In the genomic region with DNA sequence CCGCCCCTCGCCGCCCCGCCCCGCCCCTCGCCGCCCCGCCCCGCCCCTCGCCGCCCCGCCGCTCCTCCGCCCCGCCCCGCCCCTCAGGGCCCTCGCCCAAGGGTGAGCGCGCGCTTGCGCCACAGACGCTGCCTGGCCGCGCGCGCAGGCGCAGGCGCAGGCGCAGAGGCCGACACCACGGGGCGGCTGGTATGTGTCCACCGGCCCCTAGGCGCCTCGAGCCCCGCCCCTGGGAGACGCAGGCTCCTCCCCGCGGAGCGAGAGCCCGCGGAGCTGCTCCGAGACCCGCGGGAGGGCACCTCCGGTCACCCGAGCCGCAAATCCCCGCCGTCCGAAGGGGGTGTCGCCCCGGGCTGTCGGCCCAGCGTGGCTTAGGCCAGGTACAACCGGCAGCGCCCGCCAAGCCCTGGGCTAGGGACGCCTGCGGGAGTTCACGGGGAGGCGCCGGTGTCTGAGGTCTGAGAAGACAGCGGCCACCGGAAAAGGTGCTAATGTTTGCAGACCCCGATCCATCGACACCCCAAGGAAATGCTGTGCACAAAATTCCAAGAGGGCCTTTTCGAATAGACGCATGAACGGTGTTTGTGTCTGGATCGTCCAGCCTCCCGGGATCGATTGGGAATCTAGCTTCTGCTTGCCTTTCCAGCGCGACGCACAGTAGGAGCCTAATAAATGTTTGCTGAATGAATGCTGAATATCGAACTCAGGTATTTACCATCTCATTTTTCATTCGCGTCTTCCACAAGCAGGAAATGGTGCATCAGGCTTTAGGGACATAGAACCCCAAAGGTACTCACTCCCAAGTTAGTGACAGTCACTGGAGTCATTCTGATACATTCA, we compare ENCODE assay signal across 8 cellular contexts. TPM values are rescaled to one million over a fixed set of nuclear protein-coding genes. Genes with fewer than 3 reads are reported as not detected.
DNase-seq lines count a peak whose midpoint lies in the region; ATAC-seq and TF ChIP-seq lines count a peak whose summit lies in the region.

No MANE protein-coding gene starts in this region.

- H3K9me3 ChIP-seq in KOPT-K1 (ENCODE audit: insufficient read depth, low read length, poor library complexity, severe bottlenecking) (no peaks in the 10 kb centered on the region), RWPE2 (ENCODE audit: severe bottlenecking) (no peaks in the 10 kb centered on the region)

- no peak for TF ChIP-seq CTCF in RWPE2 (IDR thresholded peaks at IDR 0.05; ENCODE audit: poor library complexity, severe bottlenecking)
- TF ChIP-seq CTCF in fibroblast of villous mesenchyme (IDR thresholded peaks at IDR 0.05; ENCODE audit: insufficient read depth, low read depth, low read length) = no peak
- no peak for TF ChIP-seq CTCF in neural crest cell (conservative IDR thresholded peaks at IDR 0.05)

- peaks cover 9% of the 10 kb centered on the region for H3K36me3 Mint-ChIP-seq in neural crest cell (ENCODE audit: low read depth)

- H3K4me3 ChIP-seq in RWPE2 (ENCODE audit: severe bottlenecking) = peak overlapping the region; percentile 51
- peak overlapping the region; percentile 71 for H3K4me3 ChIP-seq in fibroblast of villous mesenchyme (ENCODE audit: low read depth, low read length)

- H3K4me3 Mint-ChIP-seq in neural crest cell = peak overlapping the region; percentile 87
- H3K4me3 Mint-ChIP-seq in stimulated activated naive CD8-positive, alpha-beta T cell treated with anti-CD3 and anti-CD28 coated beads, Interleukin-15, amount 100 ng/mL, for 72 hours = peak overlapping the region; percentile 83 to 94

- DNase-seq in DMS79 treated with DMSO at 0.1 percent for 48 hours (lab: John Stamatoyannopoulos, UW) (peak; percentile 44), RWPE2 (ENCODE audit: low spot score) (peak; percentile 80), fibroblast of villous mesenchyme (ENCODE audit: low read depth) (peak; percentile 85), neural crest cell (ENCODE audit: low read depth, low spot score) (peak; percentile 66)
- DNase-seq in activated effector memory CD4-positive, alpha-beta T cell treated with anti-CD3 and anti-CD28 coated beads, Interleukin-2, amount 50 U/mL, for 16 hours = peak; percentile 95
- peak; percentile 84 to 89 for DNase-seq in stimulated activated naive CD8-positive, alpha-beta T cell treated with anti-CD3 and anti-CD28 coated beads, Interleukin-15, amount 100 ng/mL, for 72 hours

- H3K27ac Mint-ChIP-seq in neural crest cell (ENCODE audit: unreplicated experiment) = no peak overlapping the region
- H3K27ac Mint-ChIP-seq in stimulated activated naive CD8-positive, alpha-beta T cell treated with anti-CD3 and anti-CD28 coated beads, Interleukin-15, amount 100 ng/mL, for 72 hours = no peak overlapping the region

- peaks cover 24% of the 10 kb centered on the region for H3K4me1 Mint-ChIP-seq in neural crest cell
- peaks cover 44% of the 10 kb centered on the region for H3K4me1 Mint-ChIP-seq in stimulated activated naive CD8-positive, alpha-beta T cell treated with anti-CD3 and anti-CD28 coated beads, Interleukin-15, amount 100 ng/mL, for 72 hours

- peak overlapping the region; percentile 72 for H3K27ac ChIP-seq in KOPT-K1 (ENCODE audit: low read depth, low read length, poor library complexity, severe bottlenecking)
- peak overlapping the region; percentile 33 for H3K27ac ChIP-seq in RWPE2 (ENCODE audit: poor library complexity, severe bottlenecking)

- no peaks in the 10 kb centered on the region for H3K9me3 Mint-ChIP-seq in neural crest cell
- no peaks in the 10 kb centered on the region for H3K9me3 Mint-ChIP-seq in stimulated activated naive CD8-positive, alpha-beta T cell treated with anti-CD3 and anti-CD28 coated beads, Interleukin-15, amount 100 ng/mL, for 72 hours

- peaks cover 25% of the 10 kb centered on the region; the same call in 1 of the 2 replicates for H3K36me3 ChIP-seq in KOPT-K1 (ENCODE audit: insufficient read depth, low read length)
- no peaks in the 10 kb centered on the region; the same call in 1 of the 2 replicates for H3K36me3 ChIP-seq in RWPE2 (ENCODE audit: low read depth)

- peak; percentile 80 for ATAC-seq in GM21825 (IDR thresholded peaks at IDR 0.05; ENCODE audit: unreplicated experiment)
- ATAC-seq in RWPE2 (ENCODE audit: low read depth) = peak; percentile 83
- peak; percentile 89 for ATAC-seq in stimulated activated naive CD8-positive, alpha-beta T cell treated with anti-CD3 and anti-CD28 coated beads, Interleukin-15, amount 100 ng/mL, for 72 hours

- no peaks in the 10 kb centered on the region for H3K4me1 ChIP-seq in RWPE2 (ENCODE audit: insufficient read depth, poor library complexity, severe bottlenecking)

- H3K27me3 Mint-ChIP-seq in neural crest cell (ENCODE audit: low read depth) = no peaks in the 10 kb centered on the region
- no peaks in the 10 kb centered on the region for H3K27me3 Mint-ChIP-seq in stimulated activated naive CD8-positive, alpha-beta T cell treated with anti-CD3 and anti-CD28 coated beads, Interleukin-15, amount 100 ng/mL, for 72 hours

- H3K27me3 ChIP-seq in RWPE2 (ENCODE audit: insufficient read depth, poor library complexity, severe bottlenecking) = no peaks in the 10 kb centered on the region

RNA-seq across cellular contexts. Expression of a gene that starts 0.5 kb away (rescaled TPM):
- total RNA-seq in fibroblast of villous mesenchyme (38.9 and 42.8 TPM in 2 replicates), neural crest cell (24.4 and 25.3 TPM in 2 replicates)

RNA-seq across cellular contexts. Expression of a gene that starts 47.6 kb away (rescaled TPM):
- under 0.01 TPM in 1 of 2 replicates, not detected in the other for total RNA-seq in fibroblast of villous mesenchyme
- total RNA-seq in neural crest cell = 1.7 TPM in 2 replicates

Comparison
In these comparisons a context has a peak if more than half of its experiments do, and no peak if none do; other contexts are left out.
1. Peak in every context shown above with its lines: DNase-seq, ATAC-seq, H3K4me3 ChIP-seq and H3K27ac ChIP-seq.
2. DNase-seq: peak in every context shown above with its lines; median percentile 95 in activated effector memory CD4-positive, alpha-beta T cell treated with anti-CD3 and anti-CD28 coated beads, Interleukin-2, amount 50 U/mL, for 16 hours; 86 in stimulated activated naive CD8-positive, alpha-beta T cell treated with anti-CD3 and anti-CD28 coated beads, Interleukin-15, amount 100 ng/mL, for 72 hours; 85 in fibroblast of villous mesenchyme; 80 in RWPE2; 66 in neural crest cell; 44 in DMS79 treated with DMSO at 0.1 percent for 48 hours.